Comparison of ENCODE assay signal across 26 cellular contexts in the genomic region with DNA sequence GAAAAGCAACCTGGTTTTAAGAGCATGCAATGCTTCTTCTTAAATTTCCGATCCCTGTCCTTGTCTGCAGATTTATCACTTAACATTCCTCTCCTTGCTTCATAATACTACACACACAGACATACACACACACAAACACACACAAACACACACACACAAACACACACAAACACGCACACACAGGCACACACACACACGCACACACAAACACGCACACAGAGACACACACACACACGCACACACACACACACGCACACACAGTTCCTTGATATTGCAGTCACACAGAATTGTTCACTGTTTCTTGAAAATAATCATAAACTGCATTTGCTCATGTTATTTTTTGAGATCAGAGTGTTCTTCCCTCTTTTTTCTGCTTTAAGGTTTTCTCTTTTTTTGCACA.
"Had no signal": no experiment of that assay in that cellular context is flagged by ENCODE, and none has a peak within 500 bp of the region (broad histone marks: within the 10 kb centered on the region; RNA-seq: fewer than 3 reads in every experiment).

No MANE protein-coding gene starts in this region.

- H3K4me3 Mint-ChIP-seq: mesothelial cell of epicardium had no signal

- H3K27me3 ChIP-seq: dorsolateral prefrontal cortex, esophagus squamous epithelium, gastrocnemius medialis, heart right ventricle, left lung had no signal

- DNase-seq: dermis blood vessel endothelial cell; dorsolateral prefrontal cortex; effector CD4-positive, alpha-beta T cell; effector memory CD4-positive, alpha-beta T cell; erythroblast; esophagus squamous epithelium; foreskin fibroblast; foreskin melanocyte; gastrocnemius medialis; glutamatergic neuron; head of caudate nucleus; heart right ventricle; hippocampal formation; left cardiac atrium; left lung; left ventricle myocardium superior; lower lobe of right lung; mesenchymal stem cell; mucosa of descending colon had no signal

- H3K4me1 Mint-ChIP-seq: mesothelial cell of epicardium had no signal

- H3K27ac ChIP-seq: coronary artery, dorsolateral prefrontal cortex, epithelial cell of prostate, esophagus squamous epithelium, gastrocnemius medialis, heart right ventricle, left lung, lower lobe of right lung had no signal

- H3K36me3 Mint-ChIP-seq: mesothelial cell of epicardium had no signal

- H3K9me3 ChIP-seq: gastrocnemius medialis, lower lobe of right lung had no signal

- H3K36me3 ChIP-seq: esophagus squamous epithelium, gastrocnemius medialis, heart right ventricle, left lung, lower lobe of right lung had no signal

- ATAC-seq: esophagus mucosa, gastrocnemius medialis, heart right ventricle, left cardiac atrium, left lung, left ventricle myocardium superior, lower lobe of right lung, mucosa of descending colon had no signal

- H3K27ac Mint-ChIP-seq: mesothelial cell of epicardium had no signal

- H3K4me1 ChIP-seq: esophagus squamous epithelium, gastrocnemius medialis, heart right ventricle, left lung, lower lobe of right lung had no signal

- FAIRE-seq: colon, islet of Langerhans, keratinocyte had no signal

- H3K4me3 ChIP-seq: coronary artery, dorsolateral prefrontal cortex, esophagus squamous epithelium, gastrocnemius medialis, heart right ventricle, left lung, lower lobe of right lung, mucosa of descending colon had no signal
